ENCODE assay signal across 19 cellular contexts in genomic region chr4:76204936-76205335, GRCh38. TPM values are rescaled to one million over a fixed set of nuclear protein-coding genes. Genes with fewer than 3 reads are reported as not detected.
"Had no signal": no experiment of that assay in that cellular context is flagged by ENCODE, and none has a peak within 500 bp of the region (broad histone marks: within the 10 kb centered on the region; RNA-seq: fewer than 3 reads in every experiment).

No MANE protein-coding gene starts in this region.

- DNase-seq: activated T-cell treated with anti-CD3 and anti-CD28 coated beads, Interleukin-2, amount 50 U/mL, for 1 hour; adrenal gland; central memory CD4-positive, alpha-beta T cell; endodermal cell; esophagus squamous epithelium; heart left ventricle; islet precursor cell; left cardiac atrium; mesenchymal stem cell; retina; stimulated activated CD4-positive, alpha-beta T cell treated with anti-CD3 and anti-CD28 coated beads, Interleukin-12 subunit alpha, Interleukin-12 subunit beta, amount 100 ng/mL, for 4 hours; stimulated activated CD4-positive, alpha-beta T cell treated with anti-CD3 and anti-CD28 coated beads, Interleukin-4, amount 100 ng/mL, for 4 hours; transverse colon; uterus had no signal

- H3K9me3 Mint-ChIP-seq: activated T-helper 17 cell treated with anti-CD3 and anti-CD28 coated beads, Interleukin-2, amount 50 U/mL, for 72 hours; endodermal cell; stimulated activated naive CD8-positive, alpha-beta T cell treated with anti-CD3 and anti-CD28 coated beads, Interleukin-15, Interleukin-2, amounts not matched to agents 100 ng/mL and 50 ng/mL, for 24 hours; T-helper 2 cell treated with Interferon-gamma antibody and Interleukin-4, amounts not matched to agents 5 μg/mL and 100 μg/mL, for 36 hours had no signal

- H3K9me3 ChIP-seq: adrenal gland, esophagus squamous epithelium, gastroesophageal sphincter, heart left ventricle, transverse colon, uterus had no signal

- H3K4me3 ChIP-seq: adrenal gland, esophagus squamous epithelium, gastroesophageal sphincter, heart left ventricle, transverse colon, uterus had no signal

- H3K27me3 Mint-ChIP-seq: activated naive CD8-positive, alpha-beta T cell; activated T-helper 17 cell treated with anti-CD3 and anti-CD28 coated beads, Interleukin-2, amount 50 U/mL, for 72 hours; stimulated activated naive CD8-positive, alpha-beta T cell treated with anti-CD3 and anti-CD28 coated beads, Interleukin-15, Interleukin-2, amounts not matched to agents 100 ng/mL and 50 ng/mL, for 24 hours had no signal

- H3K36me3 ChIP-seq: adrenal gland, esophagus squamous epithelium, gastroesophageal sphincter, heart left ventricle, transverse colon, uterus had no signal

- H3K27me3 ChIP-seq: adrenal gland, esophagus squamous epithelium, gastroesophageal sphincter, heart left ventricle, transverse colon, uterus had no signal

- H3K4me3 Mint-ChIP-seq: activated naive CD8-positive, alpha-beta T cell; activated T-helper 17 cell treated with anti-CD3 and anti-CD28 coated beads, Interleukin-2, amount 50 U/mL, for 72 hours; endodermal cell; stimulated activated naive CD8-positive, alpha-beta T cell treated with anti-CD3 and anti-CD28 coated beads, Interleukin-15, Interleukin-2, amounts not matched to agents 100 ng/mL and 50 ng/mL, for 24 hours; T-helper 2 cell treated with Interferon-gamma antibody and Interleukin-4, amounts not matched to agents 5 μg/mL and 100 μg/mL, for 36 hours had no signal

- H3K27ac Mint-ChIP-seq: activated naive CD8-positive, alpha-beta T cell; activated T-helper 17 cell treated with anti-CD3 and anti-CD28 coated beads, Interleukin-2, amount 50 U/mL, for 72 hours; endodermal cell; stimulated activated naive CD8-positive, alpha-beta T cell treated with anti-CD3 and anti-CD28 coated beads, Interleukin-15, Interleukin-2, amounts not matched to agents 100 ng/mL and 50 ng/mL, for 24 hours; T-helper 2 cell treated with Interferon-gamma antibody and Interleukin-4, amounts not matched to agents 5 μg/mL and 100 μg/mL, for 36 hours had no signal

- ATAC-seq: activated T-helper 17 cell treated with anti-CD3 and anti-CD28 coated beads, Interleukin-2, amount 50 U/mL, for 72 hours; gastroesophageal sphincter; heart left ventricle; left cardiac atrium had no signal

RNA-seq across cellular contexts. Expression of gene FAM47E, which starts 46.6 kb away (rescaled TPM):
- total RNA-seq: activated T-helper 17 cell treated with anti-CD3 and anti-CD28 coated beads, Interleukin-2, amount 50 U/mL, for 72 hours had no signal
